In the genomic region with DNA sequence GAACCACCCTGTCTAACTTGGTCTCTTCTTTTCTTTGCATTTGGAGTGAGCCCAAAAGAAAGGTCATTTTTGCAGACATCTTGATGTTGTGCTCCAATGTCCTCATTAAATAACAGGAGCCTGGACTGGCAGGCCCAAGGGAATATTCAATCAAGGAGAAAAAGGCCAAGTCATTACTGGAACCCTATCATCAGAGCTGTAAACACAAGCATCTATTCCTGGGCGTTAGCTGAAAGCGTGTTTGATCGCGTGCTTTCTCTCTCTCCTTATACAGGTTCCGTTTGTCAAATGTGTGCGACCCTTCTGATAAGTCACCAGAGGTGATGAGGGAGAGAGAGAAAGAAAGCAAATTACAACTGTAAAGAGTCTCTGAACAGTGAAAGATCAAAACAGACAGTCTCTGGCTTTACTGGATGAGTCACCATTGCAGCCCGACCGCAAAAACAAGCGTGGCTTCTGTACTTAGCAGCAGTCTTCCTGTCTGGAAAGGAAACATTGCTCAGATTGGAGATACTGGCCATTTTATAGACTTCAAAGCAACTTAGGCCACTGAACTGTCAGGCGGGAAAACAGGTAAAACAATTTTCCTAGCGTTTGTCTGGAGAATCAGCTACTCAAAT, we compare ENCODE assay signal across 8 cellular contexts.
DNase-seq lines count a peak whose midpoint lies in the region; ATAC-seq and TF ChIP-seq lines count a peak whose summit lies in the region.

No MANE protein-coding gene starts in this region.

- POLR2A ChIA-PET in RWPE1 (lab: Yijun Ruan, JAX; ENCODE audit: low non-redundant PET) = no interaction called here

- ATAC-seq in HG02885 (IDR thresholded peaks at IDR 0.05; ENCODE audit: poor library complexity, unreplicated experiment) = peak; percentile 91

- no peak for TF ChIP-seq CTCF in RWPE1 (conservative IDR thresholded peaks at IDR 0.05; ENCODE audit: low read depth)

- DNase-seq in GM04504 (ENCODE audit: low read depth) (peak; percentile 44), RWPE1 (ENCODE audit: low spot score) (peak; percentile 59), iris pigment epithelial cell (ENCODE audit: low read depth) (peak; percentile 96), NCI-H1105 treated with DMSO at 0.1 percent for 48 hours (lab: John Stamatoyannopoulos, UW) (no peak), NCI-H2029 treated with DMSO at 0.1 percent for 48 hours (lab: John Stamatoyannopoulos, UW) (no peak)
- DNase-seq in activated naive CD4-positive, alpha-beta T cell treated with Interleukin-2 at 50 U/mL for 16 hours = peak; percentile 82
- DNase-seq in stimulated activated CD4-positive, alpha-beta T cell treated with anti-CD3 and anti-CD28 coated beads, Interleukin-4, amount 100 ng/mL, for 48 hours (ENCODE audit: low read depth in 2 of 2) = peak; percentile 39 to 57

- CTCF ChIA-PET in RWPE1 (lab: Yijun Ruan, JAX) = interaction anchor here (0.7 to 1.5 kb wide), 2 partner anchors 77 to 1392 kb away, joined by 4 to 5 read pairs; no protein-coding TSS in a partner anchor

- H3K27ac ChIP-seq in RWPE1 = no peak overlapping the region

Comparison
In these comparisons a context has a peak if more than half of its experiments do, and no peak if none do; other contexts are left out.
1. DNase-seq: peak in GM04504 (single experiment), RWPE1 (single experiment), activated naive CD4-positive, alpha-beta T cell treated with Interleukin-2 at 50 U/mL for 16 hours (single experiment), iris pigment epithelial cell (single experiment) and stimulated activated CD4-positive, alpha-beta T cell treated with anti-CD3 and anti-CD28 coated beads, Interleukin-4, amount 100 ng/mL, for 48 hours (2 of 2); none in NCI-H1105 treated with DMSO at 0.1 percent for 48 hours (single experiment) and NCI-H2029 treated with DMSO at 0.1 percent for 48 hours (single experiment).